In the genomic region with DNA sequence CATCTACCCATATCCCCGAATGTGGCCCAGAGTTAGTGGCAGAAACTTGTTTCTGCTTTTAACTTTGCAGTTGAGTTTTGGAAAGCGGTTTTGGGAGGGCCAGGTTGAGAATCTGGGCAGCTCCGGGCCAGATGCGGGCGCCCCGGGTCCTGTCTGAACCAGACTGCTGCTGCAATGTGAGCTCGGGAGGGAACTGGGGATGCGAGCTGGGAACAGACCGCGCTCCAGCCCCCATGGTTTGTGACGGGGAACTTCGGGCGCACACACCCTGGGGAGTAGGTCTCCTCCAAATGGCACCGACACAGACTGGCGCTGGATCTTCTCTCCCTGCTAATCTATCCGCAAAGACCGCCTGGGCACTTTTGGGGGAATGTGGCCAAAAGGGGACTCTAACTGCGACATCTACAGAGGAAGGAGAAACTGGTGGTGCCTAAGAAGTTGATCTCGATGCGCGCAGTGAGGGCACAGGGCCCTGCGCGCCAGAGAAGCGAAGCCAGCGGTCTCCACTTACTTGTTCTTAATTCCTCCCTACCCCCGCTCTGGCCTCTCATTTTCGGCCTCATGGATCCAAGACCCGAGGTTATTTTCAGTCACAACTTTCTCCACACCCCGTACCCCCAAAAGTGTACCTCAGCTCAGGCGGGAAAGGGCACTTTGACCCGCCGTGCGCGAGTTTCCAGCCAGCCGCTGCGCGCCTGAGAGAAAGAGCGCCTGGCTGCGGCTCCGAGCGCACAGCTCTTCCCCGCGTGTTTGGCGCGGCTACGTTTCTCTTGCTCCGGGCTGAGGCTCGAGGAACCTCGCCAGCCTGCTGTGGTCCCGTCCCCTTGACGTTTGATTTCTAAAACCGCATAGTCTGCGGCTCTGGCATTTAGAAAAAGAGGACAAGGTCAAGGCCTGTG, we compare ENCODE assay signal across 1 cellular context.
TF ChIP-seq lines count a peak whose summit lies in the region.

No MANE protein-coding gene starts in this region.

TF ChIP-seq in IMR-90, 13 proteins besides CTCF, POLR2A, EP300 and RAD21 (continued from another document):
- TF ChIP-seq, protein P1, sequence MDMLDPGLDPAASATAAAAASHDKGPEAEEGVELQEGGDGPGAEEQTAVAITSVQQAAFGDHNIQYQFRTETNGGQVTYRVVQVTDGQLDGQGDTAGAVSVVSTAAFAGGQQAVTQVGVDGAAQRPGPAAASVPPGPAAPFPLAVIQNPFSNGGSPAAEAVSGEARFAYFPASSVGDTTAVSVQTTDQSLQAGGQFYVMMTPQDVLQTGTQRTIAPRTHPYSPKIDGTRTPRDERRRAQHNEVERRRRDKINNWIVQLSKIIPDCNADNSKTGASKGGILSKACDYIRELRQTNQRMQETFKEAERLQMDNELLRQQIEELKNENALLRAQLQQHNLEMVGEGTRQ (IDR thresholded peaks at IDR 0.05; ENCODE audit: low read depth, low read length): no peak
- TF ChIP-seq MXI1 (IDR thresholded peaks at IDR 0.05; ENCODE audit: borderline replicate concordance, low read depth, low read length) (no peak), RCOR1 (IDR thresholded peaks at IDR 0.05; ENCODE audit: insufficient replicate concordance, low read length) (no peak), NFE2L2 (IDR thresholded peaks at IDR 0.05; ENCODE audit: low read depth, low read length) (no peak)
